ENCODE assay signal across 8 cellular contexts in genomic region chrX:49186125-49187027, GRCh38. TPM values are rescaled to one million over a fixed set of nuclear protein-coding genes. Genes with fewer than 3 reads are reported as not detected.
DNase-seq lines count a peak whose midpoint lies in the region; ATAC-seq and TF ChIP-seq lines count a peak whose summit lies in the region.

TSS of gene PRICKLE3 (minus strand) at chrX:49186373. CDS start at chrX:49186297, 76 bp downstream.

- DNase-seq in CMK (ENCODE audit: low read depth) (peak; percentile 68), NCI-H1930 (lab: John Stamatoyannopoulos, UW) (peak; percentile 69 to 80), activated B cell treated with CpG ODN at 0.5 μM for 24 hours (peak; percentile 68), chondrocyte (ENCODE audit: low spot score) (no peak), left lobe of liver (ENCODE audit: low spot score) (peak; percentile 86), cerebellar nuclear complex (lab: John Stamatoyannopoulos, UW) (no peak)
- peak; percentile 51 to 56 (median 54) for DNase-seq in stimulated activated CD4-positive, alpha-beta T cell treated with anti-CD3 and anti-CD28 coated beads, TNF-alpha, amount 100 ng/mL, for 4 hours (ENCODE audit: low read depth in 3 of 3)

- H3K27ac Mint-ChIP-seq in activated B cell treated with CpG ODN at 0.5 μM for 24 hours (peak within 1 kb of the TSS; percentile 82), chondrocyte (ENCODE audit: unreplicated experiment) (peak within 1 kb of the TSS; percentile 32)

- POLR2A ChIA-PET in activated B cell treated with CpG ODN at 0.5 μM for 24 hours (lab: Charles Lee): interaction anchor here (0.6 to 0.9 kb wide), 3 partner anchors 23 to 1340 kb away, joined by 3 to 8 read pairs (median 3); no protein-coding TSS in a partner anchor

- CTCF ChIA-PET in activated B cell treated with CpG ODN at 0.5 μM for 24 hours (lab: Charles Lee): no interaction called here

- H3K4me3 Mint-ChIP-seq in activated B cell treated with CpG ODN at 0.5 μM for 24 hours (peak within 1 kb of the TSS; percentile 79), chondrocyte (ENCODE audit: unreplicated experiment) (peak within 1 kb of the TSS; percentile 66)

- H3K36me3 Mint-ChIP-seq in activated B cell treated with CpG ODN at 0.5 μM for 24 hours (ENCODE audit: low read depth): peaks cover 10% of the 10 kb centered on the region
- peaks cover 3% of the 10 kb centered on the region for H3K36me3 Mint-ChIP-seq in chondrocyte (ENCODE audit: low read depth)

- intact Hi-C loops in activated B cell treated with CpG ODN at 0.5 μM for 24 hours (cut with micrococcal nuclease): loop anchor here (1.0 kb wide), 2 partner anchors 14 to 20 kb away; no protein-coding TSS in a partner anchor

- peak; percentile 31 for ATAC-seq in GM21723 (IDR thresholded peaks at IDR 0.05; ENCODE audit: unreplicated experiment)
- peak; percentile 25 for ATAC-seq in activated B cell treated with CpG ODN at 0.5 μM for 24 hours (ENCODE audit: low read depth)
- ATAC-seq in left lobe of liver: peak; percentile 75

- H3K9me3 Mint-ChIP-seq in activated B cell treated with CpG ODN at 0.5 μM for 24 hours: no peaks in the 10 kb centered on the region
- H3K9me3 Mint-ChIP-seq in chondrocyte (ENCODE audit: low read depth): peaks cover 4% of the 10 kb centered on the region

- no peaks in the 10 kb centered on the region for H3K27me3 Mint-ChIP-seq in activated B cell treated with CpG ODN at 0.5 μM for 24 hours
- H3K27me3 Mint-ChIP-seq in chondrocyte (ENCODE audit: low read depth): no peaks in the 10 kb centered on the region

- TF ChIP-seq CTCF in activated B cell treated with CpG ODN at 0.5 μM for 24 hours (IDR thresholded peaks at IDR 0.05) (no peak), chondrocyte (IDR thresholded peaks at IDR 0.05) (peak; percentile 67)

- peaks cover 34% of the 10 kb centered on the region for H3K4me1 Mint-ChIP-seq in activated B cell treated with CpG ODN at 0.5 μM for 24 hours
- H3K4me1 Mint-ChIP-seq in chondrocyte (ENCODE audit: low read depth): peaks cover 31% of the 10 kb centered on the region

RNA-seq across cellular contexts. Expression of gene PRICKLE3, which starts in this region (rescaled TPM):
- total RNA-seq in activated B cell treated with CpG ODN at 0.5 μM for 24 hours (11.8 and 13.8 TPM in 2 replicates), chondrocyte (7.2 to 8.2 TPM (median 7.5 TPM) in 3 replicates), left lobe of liver (4.5 TPM)

Comparison
In these comparisons a context has a peak if more than half of its experiments do, and no peak if none do; other contexts are left out.
1. DNase-seq: peak in CMK (single experiment), NCI-H1930 (2 of 2), activated B cell treated with CpG ODN at 0.5 μM for 24 hours (single experiment), left lobe of liver (single experiment) and stimulated activated CD4-positive, alpha-beta T cell treated with anti-CD3 and anti-CD28 coated beads, TNF-alpha, amount 100 ng/mL, for 4 hours (3 of 3); none in chondrocyte (single experiment) and cerebellar nuclear complex (0 of 2).
2. ATAC-seq: peak in every context shown above with its lines; median percentile 75 in left lobe of liver; 31 in GM21723; 25 in activated B cell treated with CpG ODN at 0.5 μM for 24 hours.